24 cellular contexts compared by ENCODE assay signal in the genomic region with DNA sequence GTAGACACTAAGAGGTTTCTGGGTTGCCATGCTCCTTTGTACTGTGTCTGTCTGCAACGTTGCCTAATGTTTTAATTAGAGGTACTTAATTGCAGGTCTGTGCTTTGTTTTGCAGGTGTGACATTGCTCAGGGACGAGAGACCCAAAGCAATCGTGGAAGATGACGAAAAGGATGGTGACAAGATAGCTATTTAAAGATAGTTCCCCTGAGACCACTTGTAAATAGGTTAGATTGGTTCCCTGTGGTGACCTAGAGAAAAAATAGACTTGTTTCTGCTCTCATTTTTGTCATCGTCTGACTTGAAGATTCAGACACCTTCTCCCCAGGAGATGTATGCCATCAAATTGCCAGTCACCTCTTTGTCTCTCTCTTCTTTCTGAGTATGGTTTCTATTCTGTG. TPM values are rescaled to one million over a fixed set of nuclear protein-coding genes. Genes with fewer than 3 reads are reported as not detected.
DNase-seq lines count a peak whose midpoint lies in the region; ATAC-seq and TF ChIP-seq lines count a peak whose summit lies in the region.
"Had no signal": no experiment of that assay in that cellular context is flagged by ENCODE, and none has a peak within 500 bp of the region (broad histone marks: within the 10 kb centered on the region; RNA-seq: fewer than 3 reads in every experiment).

No MANE protein-coding gene starts in this region.

- no peaks in the 10 kb centered on the region for H3K9me3 Mint-ChIP-seq in activated CD8-positive, alpha-beta memory T cell treated with anti-CD3 and anti-CD28 coated beads, Interleukin-2, amount 10 ng/mL, durations not matched to agents 7 days and 5 days (ENCODE audit: low read depth)

- H3K9me3 ChIP-seq in BLaER1 treated with 17β-estradiol and CSF1 and Interleukin-3, amounts not matched to agents 10 nM and 100 nM (replicated peaks in 1 of 11) = peaks cover 0 to under 1% (median 0%) of the 10 kb centered on the region in 11 experiments; a peak in 4 of 22 replicates
- H3K9me3 ChIP-seq: A549, MG63, SJSA1 had no signal

- no peaks in the 10 kb centered on the region for H4K20me1 ChIP-seq in BLaER1 treated with 17β-estradiol and CSF1 and Interleukin-3, amounts not matched to agents 10 nM and 100 nM

- H3K4me3 Mint-ChIP-seq in activated CD8-positive, alpha-beta memory T cell treated with anti-CD3 and anti-CD28 coated beads, Interleukin-2, amount 10 ng/mL, durations not matched to agents 7 days and 5 days = no peak overlapping the region
- H3K4me3 Mint-ChIP-seq: B cell; CD4-positive, CD25-positive, alpha-beta regulatory T cell had no signal

- H3K4me1 Mint-ChIP-seq in activated CD8-positive, alpha-beta memory T cell treated with anti-CD3 and anti-CD28 coated beads, Interleukin-2, amount 10 ng/mL, durations not matched to agents 7 days and 5 days = no peaks in the 10 kb centered on the region
- H3K4me1 Mint-ChIP-seq: CD4-positive, CD25-positive, alpha-beta regulatory T cell had no signal

- CTCF ChIA-PET in activated CD8-positive, alpha-beta memory T cell treated with anti-CD3 and anti-CD28 coated beads, Interleukin-2, amount 10 ng/mL, durations not matched to agents 7 days and 5 days (lab: Charles Lee) = no interaction called here

- peaks cover 0 to 10% (median 5%) of the 10 kb centered on the region in 10 experiments; a peak in 7 of 20 replicates for H3K4me1 ChIP-seq in BLaER1 treated with 17β-estradiol and CSF1 and Interleukin-3, amounts not matched to agents 10 nM and 100 nM
- H3K4me1 ChIP-seq: A549, SJSA1 had no signal

- 48 to 51% methylated on average over 5 of the region's 5 CpGs for WGBS in lower leg skin, 2 donors

- no peak overlapping the region for H3K27ac Mint-ChIP-seq in activated CD8-positive, alpha-beta memory T cell treated with anti-CD3 and anti-CD28 coated beads, Interleukin-2, amount 10 ng/mL, durations not matched to agents 7 days and 5 days
- H3K27ac Mint-ChIP-seq: B cell; CD4-positive, CD25-positive, alpha-beta regulatory T cell had no signal

- no peak overlapping the region for H3K4me3 ChIP-seq in BLaER1 treated with 17β-estradiol and CSF1 and Interleukin-3, amounts not matched to agents 10 nM and 100 nM
- H3K4me3 ChIP-seq in lower leg skin (ENCODE audit: low read depth, poor library complexity, severe bottlenecking) = no peak overlapping the region
- H3K4me3 ChIP-seq: A549, MG63, SJSA1 had no signal

- no peaks in the 10 kb centered on the region for H3K36me3 Mint-ChIP-seq in activated CD8-positive, alpha-beta memory T cell treated with anti-CD3 and anti-CD28 coated beads, Interleukin-2, amount 10 ng/mL, durations not matched to agents 7 days and 5 days
- H3K36me3 Mint-ChIP-seq: CD4-positive, CD25-positive, alpha-beta regulatory T cell had no signal

- H3K36me3 ChIP-seq in BLaER1 treated with 17β-estradiol and CSF1 and Interleukin-3, amounts not matched to agents 10 nM and 100 nM = no peaks in the 10 kb centered on the region
- H3K36me3 ChIP-seq: MG63, SJSA1 had no signal

- ATAC-seq in GM18517 (IDR thresholded peaks at IDR 0.05; ENCODE audit: unreplicated experiment) (peak; percentile 44), GM21786 (IDR thresholded peaks at IDR 0.05; ENCODE audit: unreplicated experiment) (peak; percentile 34)
- no peak for ATAC-seq in activated CD8-positive, alpha-beta memory T cell treated with anti-CD3 and anti-CD28 coated beads, Interleukin-2, amount 10 ng/mL, durations not matched to agents 7 days and 5 days
- ATAC-seq: A549, Right ventricle myocardium inferior had no signal

- intact Hi-C loops in lower leg skin (cut with DNase I; ENCODE audit: low total_unique reads) = no loop called here

- H3K9ac ChIP-seq in BLaER1 treated with 17β-estradiol and CSF1 and Interleukin-3, amounts not matched to agents 10 nM and 100 nM = no peak overlapping the region

- H3K27me3 ChIP-seq in BLaER1 treated with 17β-estradiol and CSF1 and Interleukin-3, amounts not matched to agents 10 nM and 100 nM = no peaks in the 10 kb centered on the region

- no peak overlapping the region for H3K27ac ChIP-seq in BLaER1 treated with 17β-estradiol and CSF1 and Interleukin-3, amounts not matched to agents 10 nM and 100 nM
- H3K27ac ChIP-seq: A549, SJSA1 had no signal

- H3K27me3 Mint-ChIP-seq in activated CD8-positive, alpha-beta memory T cell treated with anti-CD3 and anti-CD28 coated beads, Interleukin-2, amount 10 ng/mL, durations not matched to agents 7 days and 5 days = no peaks in the 10 kb centered on the region
- H3K27me3 Mint-ChIP-seq: B cell; CD4-positive, CD25-positive, alpha-beta regulatory T cell had no signal

- TF ChIP-seq CTCF in lower leg skin (IDR thresholded peaks at IDR 0.05) = no peak

- DNase-seq in NCI-H69 (lab: John Stamatoyannopoulos, UW) = peak; percentile 76
- DNase-seq in A172 (ENCODE audit: low spot score) = no peak
- no peak for DNase-seq in NCI-H510A (lab: John Stamatoyannopoulos, UW)
- DNase-seq in lower leg skin (ENCODE audit: low spot score in 2 of 2) = no peak
- no peak for DNase-seq in activated CD8-positive, alpha-beta memory T cell treated with anti-CD3 and anti-CD28 coated beads, Interleukin-2, amount 10 ng/mL, durations not matched to agents 7 days and 5 days
- DNase-seq: CD4-positive, CD25-positive, alpha-beta regulatory T cell; DMS 273 treated with DMSO at 0.1 percent for 48 hours; DMS79 treated with DMSO at 0.1 percent for 48 hours; MG63; NCI-H1436; NCI-H2029; NCI-H2171; NCI-H345; NCI-H526 treated with DMSO at 0.1 percent for 48 hours; NK-92 treated with Interleukin-12 subunit alpha and Interleukin-12 subunit beta, amount 100 ng/mL, for 24 hours; T-helper 1 cell had no signal

- TF ChIP-seq POLR2A in lower leg skin (IDR thresholded peaks at IDR 0.05) = no peak

- H3K4me2 ChIP-seq in BLaER1 treated with 17β-estradiol and CSF1 and Interleukin-3, amounts not matched to agents 10 nM and 100 nM = peak overlapping the region in 7 of 11 experiments; percentile 13 to 43 (median 35); a peak in 12 of 22 replicates
- H3K4me2 ChIP-seq: A549 had no signal

RNA-seq across cellular contexts. Expression of gene PPP1R17, which starts 20.1 kb away (rescaled TPM):
- total RNA-seq in A172 (2014; rRNA removed; shearing (Covaris generic)) = not detected in 2 replicates
- not detected for total RNA-seq in lower leg skin
- total RNA-seq in activated CD8-positive, alpha-beta memory T cell treated with anti-CD3 and anti-CD28 coated beads, Interleukin-2, amount 10 ng/mL, durations not matched to agents 7 days and 5 days = not detected
- total RNA-seq: CD4-positive, CD25-positive, alpha-beta regulatory T cell; H4; Right ventricle myocardium inferior; SJSA1 had no signal
